Comparison of ENCODE assay signal across 8 cellular contexts in the genomic region with DNA sequence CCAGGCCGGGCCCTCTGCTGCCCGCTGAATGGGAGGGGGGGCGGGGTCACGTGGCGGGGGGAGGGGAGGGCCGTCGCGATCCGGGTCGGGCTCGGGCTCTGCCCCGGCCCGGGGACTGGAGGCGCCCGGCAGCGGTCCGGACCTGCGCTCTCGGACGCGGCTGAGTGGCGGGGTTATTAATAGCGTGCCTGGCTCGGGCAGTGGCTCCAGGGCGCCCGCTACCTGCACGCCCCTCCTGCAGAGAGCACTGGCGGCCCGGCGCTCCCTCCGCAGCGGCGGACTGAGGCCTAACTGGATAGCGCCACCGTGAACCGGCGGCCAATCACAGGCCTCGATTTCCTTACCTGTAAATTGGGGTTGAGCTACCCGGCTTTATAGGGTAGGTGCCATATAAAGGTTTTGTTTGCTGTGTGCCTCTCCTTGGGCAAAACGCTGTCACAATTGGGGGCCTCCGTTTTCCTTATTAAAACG. TPM values are rescaled to one million over a fixed set of nuclear protein-coding genes. Genes with fewer than 3 reads are reported as not detected.
A peak's percentile ranks its signal among the peaks of the same experiment; 100 is the strongest.
DNase-seq lines count a peak whose midpoint lies in the region; ATAC-seq and TF ChIP-seq lines count a peak whose summit lies in the region.

No MANE protein-coding gene starts in this region.

- ATAC-seq in right lobe of liver (peak; percentile 66 to 85 (median 77)), HG03571 (IDR thresholded peaks at IDR 0.05; ENCODE audit: unreplicated experiment) (no peak)
- ATAC-seq in stimulated activated effector memory CD8-positive, alpha-beta T cell treated with anti-CD3 and anti-CD28 coated beads, Interleukin-12 subunit alpha, Interleukin-12 subunit beta, amount 100 ng/mL, for 72 hours = no peak

- H3K9me3 Mint-ChIP-seq in dendritic cell treated with granulocyte-macrophage colony-stimulating factor and Interleukin-4, amounts not matched to agents 40 ng/mL and 50 ng/mL, for 4 days = no peaks in the 10 kb centered on the region
- H3K9me3 Mint-ChIP-seq in stimulated activated effector memory CD8-positive, alpha-beta T cell treated with anti-CD3 and anti-CD28 coated beads, Interleukin-12 subunit alpha, Interleukin-12 subunit beta, amount 100 ng/mL, for 72 hours = no peaks in the 10 kb centered on the region

- peaks cover 0 to 35% (median 18%) of the 10 kb centered on the region in 4 donors for H3K4me1 ChIP-seq in right lobe of liver
- peaks cover 41 to 67% (median 56%) of the 10 kb centered on the region in 4 donors for H3K4me1 ChIP-seq in transverse colon

- in situ Hi-C loops in transverse colon (cut with MboI; ENCODE audit: low pct_ligation_motif_present in 1 of 4, low pct_unique_long_range_greater_than_20kb in 1 of 4, low sequenced_read_pairs in 3 of 4) = no loop called here

- H3K9me3 ChIP-seq in right lobe of liver = no peaks in the 10 kb centered on the region
- H3K9me3 ChIP-seq in transverse colon = no peaks in the 10 kb centered on the region

- peak overlapping the region; percentile 55 for H3K4me3 Mint-ChIP-seq in dendritic cell treated with granulocyte-macrophage colony-stimulating factor and Interleukin-4, amounts not matched to agents 40 ng/mL and 50 ng/mL, for 4 days
- H3K4me3 Mint-ChIP-seq in stimulated activated effector memory CD8-positive, alpha-beta T cell treated with anti-CD3 and anti-CD28 coated beads, Interleukin-12 subunit alpha, Interleukin-12 subunit beta, amount 100 ng/mL, for 72 hours = no peak overlapping the region

- peaks cover 43% of the 10 kb centered on the region for H3K27me3 Mint-ChIP-seq in dendritic cell treated with granulocyte-macrophage colony-stimulating factor and Interleukin-4, amounts not matched to agents 40 ng/mL and 50 ng/mL, for 4 days

- 29% methylated on average over 4 of the region's 42 CpGs for WGBS in right lobe of liver (ENCODE audit: insufficient coverage, low coverage, low lambda C conversion rate, missing lambda C conversion rate)
- WGBS in transverse colon (ENCODE audit: low coverage in 1 of 2), 2 donors = 7 to 9% methylated on average over 4 to 25 of the region's 42 CpGs

- peaks cover 41% of the 10 kb centered on the region for H3K4me1 Mint-ChIP-seq in dendritic cell treated with granulocyte-macrophage colony-stimulating factor and Interleukin-4, amounts not matched to agents 40 ng/mL and 50 ng/mL, for 4 days (ENCODE audit: low read depth)
- H3K4me1 Mint-ChIP-seq in stimulated activated effector memory CD8-positive, alpha-beta T cell treated with anti-CD3 and anti-CD28 coated beads, Interleukin-12 subunit alpha, Interleukin-12 subunit beta, amount 100 ng/mL, for 72 hours = peaks cover 41% of the 10 kb centered on the region

- H3K27me3 ChIP-seq in right lobe of liver (no peaks in the 10 kb centered on the region), transverse colon (no peaks in the 10 kb centered on the region)

- no peak for TF ChIP-seq POLR2A in right lobe of liver (IDR thresholded peaks at IDR 0.05)
- TF ChIP-seq POLR2A in transverse colon (IDR thresholded peaks at IDR 0.05) = no peak

- no peak for TF ChIP-seq EP300 in transverse colon (IDR thresholded peaks at IDR 0.05; ENCODE audit: low read depth)

- H3K4me3 ChIP-seq in right lobe of liver = peak overlapping the region; percentile 12 to 49 (median 46)
- peak overlapping the region; percentile 18 to 50 (median 44) for H3K4me3 ChIP-seq in transverse colon

- no peak overlapping the region for H3K27ac Mint-ChIP-seq in dendritic cell treated with granulocyte-macrophage colony-stimulating factor and Interleukin-4, amounts not matched to agents 40 ng/mL and 50 ng/mL, for 4 days
- no peak overlapping the region for H3K27ac Mint-ChIP-seq in stimulated activated effector memory CD8-positive, alpha-beta T cell treated with anti-CD3 and anti-CD28 coated beads, Interleukin-12 subunit alpha, Interleukin-12 subunit beta, amount 100 ng/mL, for 72 hours

- TF ChIP-seq CTCF in right lobe of liver (IDR thresholded peaks at IDR 0.05) (peak in 3 of 4 donors; percentile 8 to 30 (median 9)), transverse colon (IDR thresholded peaks at IDR 0.05) (no peak)

- no peaks in the 10 kb centered on the region for H3K36me3 ChIP-seq in right lobe of liver
- no peaks in the 10 kb centered on the region for H3K36me3 ChIP-seq in transverse colon

- peak; percentile 73 for DNase-seq in Daoy (ENCODE audit: low read depth)
- DNase-seq in NCI-H2029 (lab: John Stamatoyannopoulos, UW) = peak; percentile 26
- peak in 2 of 3 donors; percentile 66 to 72 for DNase-seq in right lobe of liver
- DNase-seq in transverse colon = peak; percentile 68
- no peak for DNase-seq in stimulated activated effector memory CD8-positive, alpha-beta T cell treated with anti-CD3 and anti-CD28 coated beads, Interleukin-12 subunit alpha, Interleukin-12 subunit beta, amount 100 ng/mL, for 72 hours (ENCODE audit: low spot score in 2 of 2)
- DNase-seq in GDM1 (lab: John Stamatoyannopoulos, UW) = no peak

- intact Hi-C loops in dendritic cell treated with granulocyte-macrophage colony-stimulating factor and Interleukin-4, amounts not matched to agents 40 ng/mL and 50 ng/mL, for 4 days (cut with micrococcal nuclease) = no loop called here
- intact Hi-C loops in right lobe of liver (cut with DNase I) = no loop called here
- intact Hi-C loops in transverse colon (cut with DNase I; ENCODE audit: low total_unique reads) = no loop called here

- H3K27ac ChIP-seq in right lobe of liver (peak overlapping the region in 2 of 3 donors; percentile 37 to 49), transverse colon (peak overlapping the region; percentile 83 to 95 (median 92))

- peaks cover 6% of the 10 kb centered on the region for H3K36me3 Mint-ChIP-seq in dendritic cell treated with granulocyte-macrophage colony-stimulating factor and Interleukin-4, amounts not matched to agents 40 ng/mL and 50 ng/mL, for 4 days (ENCODE audit: low read depth)
- H3K36me3 Mint-ChIP-seq in stimulated activated effector memory CD8-positive, alpha-beta T cell treated with anti-CD3 and anti-CD28 coated beads, Interleukin-12 subunit alpha, Interleukin-12 subunit beta, amount 100 ng/mL, for 72 hours = peaks cover 5% of the 10 kb centered on the region

RNA-seq across cellular contexts. Expression of a gene that starts 28.0 kb away (rescaled TPM):
- total RNA-seq in Daoy (2014; rRNA removed; shearing (Covaris generic)) = 3.8 and 4.7 TPM in 2 replicates
- total RNA-seq in right lobe of liver (10 to 100 TPM in 3 of 6 experiments, 1 to 10 TPM in 3; 5.5 to 21.3 (median 10.9) TPM), transverse colon (10 to 100 TPM; 11.7 to 34.4 (median 21.3) TPM)

RNA-seq across cellular contexts. Expression of a gene that starts 59.1 kb away (rescaled TPM):
- not detected in 2 replicates for total RNA-seq in Daoy (2014; rRNA removed; shearing (Covaris generic))
- total RNA-seq in right lobe of liver (1 to 10 TPM; 2.5 to 10.0 (median 6.3) TPM), transverse colon (1 to 10 TPM; 2.2 to 8.8 (median 5.8) TPM)

Comparison
In these comparisons a context has a peak if more than half of its experiments do, and no peak if none do; other contexts are left out.
1. DNase-seq: peak in Daoy (single experiment), NCI-H2029 (single experiment), right lobe of liver (2 of 3) and transverse colon (single experiment); none in stimulated activated effector memory CD8-positive, alpha-beta T cell treated with anti-CD3 and anti-CD28 coated beads, Interleukin-12 subunit alpha, Interleukin-12 subunit beta, amount 100 ng/mL, for 72 hours (0 of 2) and GDM1 (single experiment).
2. ATAC-seq: peak in right lobe of liver (4 of 4); none in stimulated activated effector memory CD8-positive, alpha-beta T cell treated with anti-CD3 and anti-CD28 coated beads, Interleukin-12 subunit alpha, Interleukin-12 subunit beta, amount 100 ng/mL, for 72 hours (single experiment) and HG03571 (single experiment).
3. CTCF ChIP-seq: peak in right lobe of liver (3 of 4); none in transverse colon (0 of 5).